8 cellular contexts compared by ENCODE assay signal in the genomic region with DNA sequence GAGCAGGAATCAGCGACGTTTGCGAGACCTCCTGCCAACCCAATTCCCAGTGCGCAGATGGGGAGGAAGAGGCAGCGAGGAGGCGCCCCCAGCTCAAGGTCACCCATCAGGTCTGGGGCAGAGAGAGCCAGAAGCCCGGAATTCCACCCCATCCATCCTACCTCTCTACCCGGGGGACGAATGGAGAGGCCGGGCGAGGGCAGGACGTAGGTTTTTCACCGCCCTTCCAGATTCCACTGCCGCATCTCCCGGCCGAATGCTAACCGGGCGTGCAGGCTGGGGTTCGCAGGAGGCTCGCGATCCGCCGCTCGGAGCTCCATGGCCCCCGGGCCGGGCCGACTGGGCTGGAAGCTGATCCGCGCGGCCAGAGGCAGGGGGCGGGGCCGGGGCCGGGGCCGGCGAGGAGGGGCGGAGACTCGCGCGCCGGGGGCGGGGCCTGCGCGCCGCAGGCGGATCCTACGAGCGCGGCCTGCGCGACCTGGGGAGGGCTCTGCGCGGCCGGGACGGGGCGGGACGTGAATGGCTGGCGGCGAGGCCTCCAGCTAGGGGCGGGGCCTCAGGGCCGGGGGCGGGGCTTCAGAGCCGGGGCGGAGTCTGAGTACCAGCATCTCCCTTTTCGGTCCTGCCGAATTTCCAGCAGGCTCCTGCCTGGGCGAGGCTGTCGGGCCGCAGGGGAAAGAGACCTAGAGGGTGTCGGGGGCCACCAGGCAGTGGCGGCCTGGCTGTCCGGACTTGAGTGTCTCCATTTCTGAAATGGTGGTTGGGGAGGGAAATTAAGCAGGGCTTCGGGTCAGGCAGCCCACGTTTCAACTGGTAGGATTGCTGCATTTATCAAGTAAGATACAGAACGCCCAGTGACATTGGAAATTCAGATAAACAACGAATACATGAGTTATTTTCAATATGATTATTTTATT. TPM values are rescaled to one million over a fixed set of nuclear protein-coding genes. Genes with fewer than 3 reads are reported as not detected.
DNase-seq lines count a peak whose midpoint lies in the region; FAIRE-seq and TF ChIP-seq lines count a peak whose summit lies in the region.

A gene with protein sequence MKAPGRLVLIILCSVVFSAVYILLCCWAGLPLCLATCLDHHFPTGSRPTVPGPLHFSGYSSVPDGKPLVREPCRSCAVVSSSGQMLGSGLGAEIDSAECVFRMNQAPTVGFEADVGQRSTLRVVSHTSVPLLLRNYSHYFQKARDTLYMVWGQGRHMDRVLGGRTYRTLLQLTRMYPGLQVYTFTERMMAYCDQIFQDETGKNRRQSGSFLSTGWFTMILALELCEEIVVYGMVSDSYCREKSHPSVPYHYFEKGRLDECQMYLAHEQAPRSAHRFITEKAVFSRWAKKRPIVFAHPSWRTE (minus strand): TSS at position 377 of the 917 bp plus-strand sequence. CDS start 622 bp downstream, outside the sequence.

- H3K27ac ChIP-seq in SK-N-MC: no peak within 1 kb of the TSS
- H3K27ac ChIP-seq in neutrophil: peak within 1 kb of the TSS; percentile 43

- H3K4me3 ChIP-seq in H7 (ENCODE audit: insufficient read depth, low read depth, low read length): peak within 1 kb of the TSS; percentile 69
- peak within 1 kb of the TSS; percentile 75 for H3K4me3 ChIP-seq in MG63
- H3K4me3 ChIP-seq in SK-N-MC: peak within 1 kb of the TSS; percentile 75
- H3K4me3 ChIP-seq in neutrophil (ENCODE audit: low read depth in 1 of 2, low read length in 1 of 2): peak within 1 kb of the TSS; percentile 50 to 71

- H3K9ac ChIP-seq in SK-N-MC (ENCODE audit: insufficient read length): no peak within 1 kb of the TSS

- peaks cover 50% of the 10 kb centered on the region for H3K4me1 Mint-ChIP-seq in activated naive CD4-positive, alpha-beta T cell treated with anti-CD3 and anti-CD28 coated beads for 36 hours (ENCODE audit: low read depth)

- H3K27ac Mint-ChIP-seq in activated naive CD4-positive, alpha-beta T cell treated with anti-CD3 and anti-CD28 coated beads for 36 hours: peak within 1 kb of the TSS; percentile 84

- FAIRE-seq in frontal cortex (lab: Jason Lieb, UNC): no peak

- H3K27me3 Mint-ChIP-seq in activated naive CD4-positive, alpha-beta T cell treated with anti-CD3 and anti-CD28 coated beads for 36 hours (ENCODE audit: low read depth): no peaks in the 10 kb centered on the region

- no peaks in the 10 kb centered on the region for H3K9me3 ChIP-seq in MG63
- no peaks in the 10 kb centered on the region for H3K9me3 ChIP-seq in SK-N-MC (ENCODE audit: low read depth, low read length)
- no peaks in the 10 kb centered on the region for H3K9me3 ChIP-seq in neutrophil

- H3K4me3 Mint-ChIP-seq in activated naive CD4-positive, alpha-beta T cell treated with anti-CD3 and anti-CD28 coated beads for 36 hours: peak within 1 kb of the TSS; percentile 83

- peaks cover 6% of the 10 kb centered on the region for H3K36me3 Mint-ChIP-seq in activated naive CD4-positive, alpha-beta T cell treated with anti-CD3 and anti-CD28 coated beads for 36 hours (ENCODE audit: low read depth)

- intact Hi-C loops in activated naive CD4-positive, alpha-beta T cell treated with anti-CD3 and anti-CD28 coated beads for 36 hours (cut with micrococcal nuclease): loop anchor here (1.0 to 5.0 kb wide), 8 partner anchors 11 to 305 kb away; a partner anchor contains a TSS

- H3K36me3 ChIP-seq in H7 (replicated peaks; ENCODE audit: control insufficient read depth, insufficient read depth, low read length): no peaks in the 10 kb centered on the region; the same call in 1 of the 2 replicates
- H3K36me3 ChIP-seq in MG63: peaks cover 7% of the 10 kb centered on the region
- H3K36me3 ChIP-seq in SK-N-MC (ENCODE audit: insufficient read depth, low read length): no peaks in the 10 kb centered on the region
- H3K36me3 ChIP-seq in neutrophil: no peaks in the 10 kb centered on the region

- TF ChIP-seq CTCF in neutrophil (IDR thresholded peaks at IDR 0.05) (peak; percentile 49), subcutaneous adipose tissue (IDR thresholded peaks at IDR 0.05; ENCODE audit: low read depth) (no peak)

- peaks cover 51 to 53% of the 10 kb centered on the region in 2 experiments for H3K4me1 ChIP-seq in neutrophil (ENCODE audit: control insufficient read depth in 1 of 2, insufficient read depth in 1 of 2, low read depth in 1 of 2, low read length in 1 of 2)

- H3K27me3 ChIP-seq in H7 (ENCODE audit: control insufficient read depth, insufficient read depth, low read length) (peaks cover 10% of the 10 kb centered on the region; the same call in 1 of the 2 replicates), MG63 (no peaks in the 10 kb centered on the region), neutrophil (peaks cover 15% of the 10 kb centered on the region)

- CTCF ChIA-PET in activated naive CD4-positive, alpha-beta T cell treated with anti-CD3 and anti-CD28 coated beads for 36 hours (lab: Charles Lee): interaction anchor here (1.0 to 7.9 kb wide), 6 partner anchors 11 to 182 kb away, joined by 3 to 56 read pairs (median 3); a partner anchor contains a TSS

- H3K9me3 Mint-ChIP-seq in activated naive CD4-positive, alpha-beta T cell treated with anti-CD3 and anti-CD28 coated beads for 36 hours: no peaks in the 10 kb centered on the region

- DNase-seq in EL: peak; percentile 91
- peak; percentile 100 for DNase-seq in H7
- peak; percentile 89 for DNase-seq in MG63
- DNase-seq in SK-N-MC (ENCODE audit: low read depth, low spot score): no peak
- DNase-seq in activated naive CD4-positive, alpha-beta T cell treated with anti-CD3 and anti-CD28 coated beads for 36 hours: peak; percentile 97
- peak; percentile 97 to 99 for DNase-seq in frontal cortex (ENCODE audit: low spot score in 2 of 2)

RNA-seq across cellular contexts. Expression of the gene that starts here (rescaled TPM):
- total RNA-seq in H7 (2014; rRNA removed; shearing (Covaris generic)): 18.5 and 24.6 TPM in 2 replicates
- total RNA-seq in MG63 (2014; rRNA removed; shearing (Covaris generic); ENCODE audit: low replicate concordance): 4.7 and 26.9 TPM in 2 replicates
- 10 to 100 TPM; 22.3 to 24.6 TPM for total RNA-seq in activated naive CD4-positive, alpha-beta T cell treated with anti-CD3 and anti-CD28 coated beads for 36 hours
- 6.5 TPM for total RNA-seq in frontal cortex
- 10 to 100 TPM in 3 of 4 donors, 1 to 10 TPM in 1; 9.6 to 39.1 (median 21.4) TPM for total RNA-seq in subcutaneous adipose tissue
